28 cellular contexts compared by ENCODE assay signal in the genomic region with DNA sequence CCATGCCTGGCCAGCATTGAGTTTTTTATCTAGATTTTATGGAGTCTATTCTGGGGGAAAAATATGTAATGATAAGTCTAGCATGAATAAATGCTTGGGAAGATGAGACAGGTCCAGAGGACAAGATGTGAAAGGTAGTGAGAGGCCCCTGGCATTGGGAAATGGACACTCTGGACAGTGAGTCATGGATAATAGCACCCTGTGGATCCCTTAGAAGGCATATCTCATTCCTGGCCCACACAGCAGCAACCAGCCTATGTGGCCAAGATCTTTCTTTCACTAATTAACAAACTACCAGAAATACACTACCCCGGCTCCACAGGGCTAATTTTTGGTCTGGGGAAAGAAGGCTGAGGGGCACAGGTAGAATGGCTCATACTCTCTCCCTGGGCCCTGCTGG.
"Had no signal": no experiment of that assay in that cellular context is flagged by ENCODE, and none has a peak within 500 bp of the region (broad histone marks: within the 10 kb centered on the region; RNA-seq: fewer than 3 reads in every experiment).

No MANE protein-coding gene starts in this region.

- DNase-seq: dermis blood vessel endothelial cell; dorsolateral prefrontal cortex; effector CD4-positive, alpha-beta T cell; effector memory CD4-positive, alpha-beta T cell; erythroblast; esophagus squamous epithelium; foreskin fibroblast; foreskin melanocyte; gastrocnemius medialis; glutamatergic neuron; head of caudate nucleus; heart right ventricle; hypothalamus; immature natural killer cell; left cardiac atrium; left lung; left ventricle myocardium superior; lower lobe of right lung; mesenchymal stem cell; mucosa of descending colon; naive B cell; naive thymus-derived CD8-positive, alpha-beta T cell had no signal

- H3K27ac Mint-ChIP-seq: immature natural killer cell; mesothelial cell of epicardium; naive B cell; naive thymus-derived CD8-positive, alpha-beta T cell had no signal

- H3K4me1 Mint-ChIP-seq: immature natural killer cell; mesothelial cell of epicardium; naive B cell; naive thymus-derived CD8-positive, alpha-beta T cell had no signal

- H3K4me3 Mint-ChIP-seq: immature natural killer cell; mesothelial cell of epicardium; naive B cell; naive thymus-derived CD8-positive, alpha-beta T cell had no signal

- FAIRE-seq: colon, keratinocyte had no signal

- H3K27me3 ChIP-seq: dorsolateral prefrontal cortex, esophagus squamous epithelium, gastrocnemius medialis, heart right ventricle, left lung had no signal

- ATAC-seq: esophagus mucosa; gastrocnemius medialis; heart right ventricle; left cardiac atrium; left lung; left ventricle myocardium superior; lower lobe of right lung; mucosa of descending colon; naive thymus-derived CD8-positive, alpha-beta T cell had no signal

- H3K4me1 ChIP-seq: esophagus squamous epithelium, gastrocnemius medialis, heart right ventricle, left lung, lower lobe of right lung had no signal

- H3K27me3 Mint-ChIP-seq: naive B cell had no signal

- H3K36me3 Mint-ChIP-seq: immature natural killer cell; mesothelial cell of epicardium; naive B cell; naive thymus-derived CD8-positive, alpha-beta T cell had no signal

- H3K36me3 ChIP-seq: esophagus squamous epithelium, gastrocnemius medialis, heart right ventricle, left lung, lower lobe of right lung had no signal

- H3K4me3 ChIP-seq: coronary artery, dorsolateral prefrontal cortex, esophagus squamous epithelium, gastrocnemius medialis, heart right ventricle, left lung, lower lobe of right lung, mucosa of descending colon had no signal

- H3K27ac ChIP-seq: coronary artery, dorsolateral prefrontal cortex, epithelial cell of prostate, esophagus squamous epithelium, gastrocnemius medialis, heart right ventricle, left lung, lower lobe of right lung had no signal

- H3K9me3 Mint-ChIP-seq: mesothelial cell of epicardium had no signal

- H3K9me3 ChIP-seq: esophagus squamous epithelium, gastrocnemius medialis, heart right ventricle, left lung, lower lobe of right lung, mucosa of descending colon had no signal
